ENCODE assay signal across 8 cellular contexts in the genomic region with DNA sequence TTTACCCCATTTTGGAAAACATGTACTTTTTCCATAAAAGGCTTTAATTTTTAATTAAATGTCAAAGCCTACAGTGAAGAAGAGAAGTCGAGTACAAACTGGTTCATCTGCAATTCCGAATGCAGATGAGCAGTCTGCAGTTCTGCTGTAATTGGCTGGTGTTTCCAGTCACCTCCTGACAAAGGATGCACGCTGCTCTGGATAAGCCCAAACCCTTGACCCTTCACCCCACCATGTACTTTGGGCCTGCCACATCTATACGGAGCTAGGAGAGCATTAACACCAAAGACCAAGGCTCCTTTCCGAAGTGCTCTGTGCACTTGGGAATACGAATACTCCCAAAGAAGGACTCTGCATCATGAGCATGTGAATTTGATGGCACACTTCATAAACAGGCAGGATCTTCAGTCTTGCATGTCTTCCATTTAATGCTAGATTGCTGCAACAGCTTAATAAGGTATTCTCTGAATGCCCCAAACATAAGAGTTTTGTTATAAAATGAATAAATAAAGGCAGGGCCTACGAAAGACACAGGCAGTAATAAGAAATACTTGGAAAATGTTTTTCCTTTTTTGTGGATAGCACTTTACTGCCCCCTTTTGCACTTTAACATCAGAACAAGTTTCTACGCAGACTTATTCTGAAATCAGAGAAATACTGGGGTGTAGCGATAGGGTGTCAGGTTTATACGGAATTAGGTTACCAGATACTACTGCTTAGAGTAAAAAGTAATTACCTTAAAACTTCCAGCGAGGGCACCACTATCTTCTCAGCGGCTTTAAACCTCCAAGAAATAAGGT. TPM values are rescaled to one million over a fixed set of nuclear protein-coding genes. Genes with fewer than 3 reads are reported as not detected.
DNase-seq lines count a peak whose midpoint lies in the region; ATAC-seq, FAIRE-seq and TF ChIP-seq lines count a peak whose summit lies in the region.

No MANE protein-coding gene starts in this region.

- no peak overlapping the region for H2AFZ ChIP-seq in GM12878 (ENCODE audit: control insufficient read depth, low read depth, low read length)

- POLR2A ChIA-PET in GM12878 (lab: Charles Lee) = no interaction called here

- BruUV-seq in GM12878 (replicated peaks; lab: Mats Ljungman, UMichigan) = no TSS peak

- H3K4me3 ChIP-seq in GM12878 (no peak overlapping the region), testis (no peak overlapping the region)

- TF ChIP-seq CTCF in GM12878 (IDR thresholded peaks at IDR 0.05 in 2 of 3, conservative IDR thresholded peaks at IDR 0.05 in 1 of 3; ENCODE audit: control insufficient read depth in 2 of 3, extremely low read depth in 1 of 3, insufficient read depth in 1 of 3, low read depth in 3 of 3, low read length in 3 of 3) (peak in 1 of 3 experiments; percentile 29; a peak in 2 of 6 replicates), testis (IDR thresholded peaks at IDR 0.05) (peak in 1 of 3 experiments; percentile 19)

- FAIRE-seq in GM12878 (lab: Jason Lieb, UNC) = no peak

- 23% methylated on average over 12 of the region's 12 CpGs for WGBS in GM12878 (ENCODE audit: insufficient coverage, insufficient replicate concordance, low lambda C conversion rate, missing lambda C conversion rate)
- 53 to 58% methylated on average over 12 of the region's 12 CpGs for WGBS in testis, 2 donors

- H3K4me2 ChIP-seq in GM12878 (ENCODE audit: control insufficient read depth, insufficient read depth) = no peak overlapping the region

- H3K4me1 ChIP-seq in GM12878 (ENCODE audit: control insufficient read depth, insufficient read depth, low read length) = no peaks in the 10 kb centered on the region
- H3K4me1 ChIP-seq in testis = no peaks in the 10 kb centered on the region

- H3K79me2 ChIP-seq in GM12878 (ENCODE audit: control insufficient read depth, insufficient read depth, low read length) = no peaks in the 10 kb centered on the region

- CTCF ChIA-PET in GM12878 (lab: Yijun Ruan, JAX) = interaction anchor here (1.2 to 1.5 kb wide), 2 partner anchors 16 to 435 kb away, joined by 3 read pairs; no protein-coding TSS in a partner anchor

- H3K36me3 ChIP-seq in GM12878 (ENCODE audit: control insufficient read depth in 2 of 2, insufficient read depth in 2 of 2, low read length in 1 of 2) (no peaks in the 10 kb centered on the region), testis (ENCODE audit: low read depth, missing control alignments) (no peaks in the 10 kb centered on the region)

- peak; percentile 24 for DNase-seq in ACHN
- peak; percentile 5 for DNase-seq in H4 (ENCODE audit: low spot score)
- no peak for DNase-seq in GM12878 (ENCODE audit: low read depth, low spot score)
- no peak for DNase-seq in left colon
- no peak for DNase-seq in NCI-H82 treated with DMSO at 0.1 percent for 48 hours (lab: John Stamatoyannopoulos, UW; ENCODE audit: unreplicated experiment)
- no peak for DNase-seq in activated gamma-delta T cell treated with Interleukin-2 at 50 U/mL for 16 hours
- DNase-seq in testis = no peak
- no peak for DNase-seq in hepatic stellate cell (ENCODE audit: low spot score)

- no peak overlapping the region for H3K9ac ChIP-seq in GM12878 (ENCODE audit: control insufficient read depth, insufficient read depth, low read length)

- H3K27ac ChIP-seq in GM12878 (ENCODE audit: control insufficient read depth, insufficient read depth) (no peak overlapping the region), testis (no peak overlapping the region)

- TF ChIP-seq POLR2A in GM12878 (IDR thresholded peaks at IDR 0.05; ENCODE audit: low read depth, low read length) (no peak), testis (IDR thresholded peaks at IDR 0.05) (no peak)

- ATAC-seq in GM12878 (no peak), left colon (peak; percentile 16)

- RAD21 ChIA-PET in GM12878 (lab: Charles Lee; ENCODE audit: unreplicated experiment) = no interaction called here

- 0 out of 2 replicates have a peak, but pooled peaks have one; percentile 22 for TF ChIP-seq RAD21 in GM12878 (IDR thresholded peaks at IDR 0.05; ENCODE audit: insufficient read depth, low read depth, low read length)

- TF ChIP-seq EP300 in GM12878 (IDR thresholded peaks at IDR 0.05; ENCODE audit: borderline replicate concordance in 1 of 2, control insufficient read depth in 1 of 2, low read depth in 2 of 2, low read length in 2 of 2) = no peak

- intact Hi-C loops in GM12878 (cut with micrococcal nuclease; ENCODE audit: unreplicated experiment) (no loop called here), left colon (cut with DNase I, micrococcal nuclease) (loop anchor here in 1 of 2 donors (10.0 kb wide), 1 partner anchor 436 kb away; no protein-coding TSS in a partner anchor), testis (cut with DNase I; ENCODE audit: low total_unique reads) (no loop called here)

- in situ Hi-C loops in ACHN (cut with HindIII; ENCODE audit: low pct_ligation_motif_present, low pct_unique_long_range_greater_than_20kb, low sequenced_read_pairs) = no loop called here
- in situ Hi-C loops in GM12878 (cut with MboI) = no loop called here

- SMC1A ChIA-PET in GM12878 (lab: Charles Lee; ENCODE audit: uncharacterized antibody, unreplicated experiment) = interaction anchor here (0.6 to 1.3 kb wide), 4 partner anchors 11 to 427 kb away, joined by 3 to 4 read pairs (median 4); no protein-coding TSS in a partner anchor

- H3K9me3 ChIP-seq in GM12878 (replicated peaks; ENCODE audit: control insufficient read depth, insufficient read depth, low read length) = no peaks in the 10 kb centered on the region
- no peaks in the 10 kb centered on the region for H3K9me3 ChIP-seq in testis

- no peaks in the 10 kb centered on the region for H4K20me1 ChIP-seq in GM12878 (ENCODE audit: control insufficient read depth, insufficient read depth)

- H3K27me3 ChIP-seq in GM12878 (replicated peaks in 1 of 2; ENCODE audit: control insufficient read depth in 2 of 2, insufficient read depth in 2 of 2, low read length in 1 of 2) (peaks cover 0 to 2% of the 10 kb centered on the region in 2 experiments; a peak in 1 of 4 replicates), testis (no peaks in the 10 kb centered on the region)

TF ChIP-seq in GM12878, 131 proteins besides CTCF, POLR2A, EP300 and RAD21:
- TF ChIP-seq SMC3 (IDR thresholded peaks at IDR 0.05; ENCODE audit: borderline replicate concordance, low read length) (peak; percentile 40; the same call in 1 of the 2 replicates), CBX5 (IDR thresholded peaks at IDR 0.05; ENCODE audit: low read depth) (no peak)
TF ChIP-seq in GM12878: peak in this region for 1.

RNA-seq across cellular contexts. Expression of a gene that starts 15.1 kb away (rescaled TPM):
- 6.7 and 8.0 TPM in 2 replicates for total RNA-seq in H4 (2014; rRNA removed; shearing (Covaris generic))
- total RNA-seq in GM12878 (2013; cell fraction: nucleolus; rRNA removed) = 0.12 and 0.13 TPM in 2 replicates
- 0.22 and 0.40 TPM in 2 replicates for total RNA-seq in GM12878 (2014; rRNA removed)
- 0.18 and 0.27 TPM in 2 replicates for total RNA-seq in GM12878 (2014; rRNA removed; fragmentation: Illumina TruSeq; extraction: Trizol)
- total RNA-seq in GM12878 (2021) = 0.40 and 0.44 TPM in 2 replicates
- 0.72 TPM for polyA plus RNA-seq in GM12878 (2011; ENCODE audit: low read depth)
- polyA plus RNA-seq in GM12878 (2011; rRNA removed) = 1.3 and 1.5 TPM in 2 replicates
- polyA plus RNA-seq in GM12878 (2011; cell fraction: cytosol; rRNA removed) = 1.2 and 1.3 TPM in 2 replicates
- 1.2 and 2.0 TPM in 2 replicates for polyA plus RNA-seq in GM12878 (2011; cell fraction: nucleus; rRNA removed)
- 0.90 and 1.1 TPM in 2 replicates for polyA plus RNA-seq in GM12878 (2012)
- 0.38 and 0.43 TPM in 2 replicates for polyA plus RNA-seq in GM12878 (2014; fragmentation: Illumina TruSeq; extraction: Trizol)
- polyA plus RNA-seq in GM12878 (2014; fragmentation: Nextera tagmentation; extraction: Ambion mirVana) = under 1 TPM; 0.18 TPM
- 0.31 and 0.33 TPM in 2 replicates for polyA plus RNA-seq in GM12878 (2014; rRNA removed)
- polyA plus RNA-seq in GM12878 (2016; fragmentation: Nextera tagmentation; extraction: Ambion mirVana) = under 1 TPM in 1 of 2 experiments, not detected in 1; 0.12 TPM
- 1.8 and 1.9 TPM in 2 replicates for polyA minus RNA-seq in GM12878 (2011; rRNA and poly(A)+ RNA removed)
- 0.80 and 1.4 TPM in 2 replicates for polyA minus RNA-seq in GM12878 (2011; cell fraction: cytosol; rRNA and poly(A)+ RNA removed)
- 0.97 and 2.4 TPM in 2 replicates for polyA minus RNA-seq in GM12878 (2011; cell fraction: nucleus; rRNA and poly(A)+ RNA removed)
- total RNA-seq in left colon = 10 to 100 TPM; 85.0 to 97.1 TPM
- 10 to 100 TPM; 24.7 to 37.7 TPM for total RNA-seq in testis
- 17.4 TPM for polyA plus RNA-seq in testis (ENCODE audit: insufficient read depth, low read depth, low replicate concordance)

RNA-seq across cellular contexts. Expression of a gene that starts 47.5 kb away (rescaled TPM):
- 11.6 and 16.2 TPM in 2 replicates for total RNA-seq in H4 (2014; rRNA removed; shearing (Covaris generic))
- 503 and 516 TPM in 2 replicates for total RNA-seq in GM12878 (2013; cell fraction: nucleolus; rRNA removed)
- 92.4 and 113 TPM in 2 replicates for total RNA-seq in GM12878 (2014; rRNA removed)
- total RNA-seq in GM12878 (2014; rRNA removed; fragmentation: Illumina TruSeq; extraction: Trizol) = 93.8 and 101 TPM in 2 replicates
- 88.4 and 91.2 TPM in 2 replicates for total RNA-seq in GM12878 (2021)
- polyA plus RNA-seq in GM12878 (2011; ENCODE audit: low read depth) = 42.3 TPM
- polyA plus RNA-seq in GM12878 (2011; rRNA removed) = 197 and 333 TPM in 2 replicates
- 51.1 and 88.4 TPM in 2 replicates for polyA plus RNA-seq in GM12878 (2011; cell fraction: cytosol; rRNA removed)
- 510 and 559 TPM in 2 replicates for polyA plus RNA-seq in GM12878 (2011; cell fraction: nucleus; rRNA removed)
- polyA plus RNA-seq in GM12878 (2012) = 84.4 and 90.3 TPM in 2 replicates
- polyA plus RNA-seq in GM12878 (2014; fragmentation: Illumina TruSeq; extraction: Trizol) = 105 and 138 TPM in 2 replicates
- polyA plus RNA-seq in GM12878 (2014; fragmentation: Nextera tagmentation; extraction: Ambion mirVana) = 10 to 100 TPM; 47.1 to 70.3 TPM
- polyA plus RNA-seq in GM12878 (2014; rRNA removed) = 110 and 129 TPM in 2 replicates
- polyA plus RNA-seq in GM12878 (2016; fragmentation: Nextera tagmentation; extraction: Ambion mirVana) = 100 to 1,000 TPM; 103 to 110 TPM
- 22.2 and 28.0 TPM in 2 replicates for polyA minus RNA-seq in GM12878 (2011; rRNA and poly(A)+ RNA removed)
- 13.8 and 15.4 TPM in 2 replicates for polyA minus RNA-seq in GM12878 (2011; cell fraction: cytosol; rRNA and poly(A)+ RNA removed)
- polyA minus RNA-seq in GM12878 (2011; cell fraction: nucleus; rRNA and poly(A)+ RNA removed) = 67.7 and 72.2 TPM in 2 replicates
- 10 to 100 TPM; 70.0 to 80.8 TPM for total RNA-seq in left colon
- 100 to 1,000 TPM; 148 to 164 TPM for total RNA-seq in testis
- 67.6 TPM for polyA plus RNA-seq in testis (ENCODE audit: insufficient read depth, low read depth, low replicate concordance)

Comparison
In these comparisons a context has a peak if more than half of its experiments do, and no peak if none do; other contexts are left out.
1. DNase-seq: peak in ACHN (single experiment) and H4 (single experiment); none in GM12878 (single experiment), left colon (0 of 2), NCI-H82 treated with DMSO at 0.1 percent for 48 hours (single experiment), activated gamma-delta T cell treated with Interleukin-2 at 50 U/mL for 16 hours (single experiment), testis (single experiment) and hepatic stellate cell (single experiment).